ENCODE assay signal across 27 cellular contexts in genomic region chr11:78893996-78894395, GRCh38.
"Had no signal": no experiment of that assay in that cellular context is flagged by ENCODE, and none has a peak within 500 bp of the region (broad histone marks: within the 10 kb centered on the region; RNA-seq: fewer than 3 reads in every experiment).

No MANE protein-coding gene starts in this region.

- H3K4me1 Mint-ChIP-seq: nephron; stimulated activated memory B cell treated with anti-CD40 and anti-IgM and Interleukin-4, amounts not matched to agents 10 μg/mL and 1 μg/mL and 100 μg/mL, for 72 hours; stimulated activated naive CD8-positive, alpha-beta T cell treated with anti-CD3 and anti-CD28 coated beads, Interleukin-15, amount 100 ng/mL, for 72 hours had no signal

- H3K36me3 Mint-ChIP-seq: naive thymus-derived CD8-positive, alpha-beta T cell; stimulated activated memory B cell treated with anti-CD40 and anti-IgM and Interleukin-4, amounts not matched to agents 10 μg/mL and 1 μg/mL and 100 μg/mL, for 72 hours had no signal

- H3K9me3 Mint-ChIP-seq: naive thymus-derived CD8-positive, alpha-beta T cell; nephron; neural progenitor cell; stimulated activated memory B cell treated with anti-CD40 and anti-IgM and Interleukin-4, amounts not matched to agents 10 μg/mL and 1 μg/mL and 100 μg/mL, for 72 hours; stimulated activated naive CD8-positive, alpha-beta T cell treated with anti-CD3 and anti-CD28 coated beads, Interleukin-15, amount 100 ng/mL, for 72 hours; type B pancreatic cell had no signal

- H3K4me3 ChIP-seq: lower lobe of right lung, neural progenitor cell, psoas muscle, right lobe of liver, smooth muscle cell, tibial nerve, uterus had no signal

- H3K4me3 Mint-ChIP-seq: naive thymus-derived CD8-positive, alpha-beta T cell; nephron; neural progenitor cell; stimulated activated memory B cell treated with anti-CD40 and anti-IgM and Interleukin-4, amounts not matched to agents 10 μg/mL and 1 μg/mL and 100 μg/mL, for 72 hours; stimulated activated naive CD8-positive, alpha-beta T cell treated with anti-CD3 and anti-CD28 coated beads, Interleukin-15, amount 100 ng/mL, for 72 hours; type B pancreatic cell had no signal

- DNase-seq: hippocampal formation; kidney glomerular epithelial cell; left cardiac atrium; lower lobe of right lung; mammary epithelial cell; mesenchymal stem cell; naive thymus-derived CD8-positive, alpha-beta T cell; occipital lobe; psoas muscle; right lobe of liver; stimulated activated CD4-positive, alpha-beta T cell treated with anti-CD3 and anti-CD28 coated beads, Interleukin-1b, Interleukin-23, amount 100 ng/mL, for 48 hours; stimulated activated CD4-positive, alpha-beta T cell treated with anti-CD3 and anti-CD28 coated beads, Interleukin-2, amount 100 ng/mL, for 48 hours; stimulated activated CD4-positive, alpha-beta T cell treated with anti-CD3 and anti-CD28 coated beads, Interleukin-4, amount 100 ng/mL, for 4 hours; stimulated activated CD8-positive, alpha-beta memory T cell treated with anti-CD3 and anti-CD28 coated beads, Interleukin-4, amount 100 ng/mL, for 48 hours; stimulated activated naive CD4-positive, alpha-beta T cell treated with Interleukin-2 at 50 U/mL for 16 hours; stimulated activated naive CD8-positive, alpha-beta T cell treated with anti-CD3 and anti-CD28 coated beads, Interleukin-15, amount 100 ng/mL, for 72 hours; substantia nigra; uterus had no signal

- H3K27me3 ChIP-seq: neural progenitor cell, neutrophil, right lobe of liver, tibial nerve, uterus had no signal

- H3K36me3 ChIP-seq: lower lobe of right lung, neural progenitor cell, neutrophil, right lobe of liver, tibial nerve, uterus had no signal

- H3K4me2 ChIP-seq: neural progenitor cell, smooth muscle cell had no signal

- H3K4me1 ChIP-seq: lower lobe of right lung, neural progenitor cell, parathyroid adenoma, psoas muscle, right lobe of liver, tibial nerve, uterus had no signal

- ATAC-seq: left cardiac atrium; left lobe of liver; lower lobe of right lung; naive thymus-derived CD8-positive, alpha-beta T cell; psoas muscle; right lobe of liver; stimulated activated memory B cell treated with anti-CD40 and anti-IgM and Interleukin-4, amounts not matched to agents 10 μg/mL and 1 μg/mL and 100 μg/mL, for 72 hours; stimulated activated naive CD8-positive, alpha-beta T cell treated with anti-CD3 and anti-CD28 coated beads, Interleukin-15, amount 100 ng/mL, for 72 hours had no signal

- H3K27me3 Mint-ChIP-seq: type B pancreatic cell had no signal

- H3K79me2 ChIP-seq: parathyroid adenoma had no signal

- H3K27ac Mint-ChIP-seq: naive thymus-derived CD8-positive, alpha-beta T cell; nephron; neural progenitor cell; stimulated activated memory B cell treated with anti-CD40 and anti-IgM and Interleukin-4, amounts not matched to agents 10 μg/mL and 1 μg/mL and 100 μg/mL, for 72 hours; type B pancreatic cell had no signal

- H3K9ac ChIP-seq: neural progenitor cell, parathyroid adenoma had no signal

- H3K9me3 ChIP-seq: lower lobe of right lung, neutrophil, psoas muscle, right lobe of liver, tibial nerve, uterus had no signal

- H2AFZ ChIP-seq: neural progenitor cell, parathyroid adenoma had no signal

- H3K27ac ChIP-seq: lower lobe of right lung, neural progenitor cell, neutrophil, parathyroid adenoma, psoas muscle, right lobe of liver, tibial nerve, uterus had no signal
